8 cellular contexts compared by ENCODE assay signal in the genomic region with DNA sequence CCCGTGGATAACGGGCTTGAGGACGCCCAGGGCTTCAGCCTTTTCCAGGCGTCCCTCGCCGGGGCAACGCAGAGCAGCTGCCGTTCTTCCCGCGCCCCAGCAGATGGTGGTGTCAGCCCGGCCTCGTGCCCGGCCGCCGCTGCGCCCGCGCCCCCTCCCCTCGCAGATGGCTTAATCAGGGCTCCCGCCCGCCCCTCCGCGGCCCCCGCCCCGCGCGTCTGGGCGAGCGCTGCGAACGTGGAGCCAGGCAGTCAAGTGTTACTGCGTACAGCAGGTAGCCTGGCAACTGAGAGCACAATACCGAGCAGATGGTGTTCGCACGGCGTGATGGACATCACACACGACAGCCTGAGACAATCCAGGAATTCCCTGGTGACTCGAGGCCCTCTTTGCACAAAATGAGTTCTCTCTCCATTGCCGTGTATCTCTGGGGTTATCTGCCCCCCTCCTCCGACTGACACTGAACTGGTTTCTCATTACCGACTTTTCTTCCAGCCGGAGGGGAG.
DNase-seq lines count a peak whose midpoint lies in the region; ATAC-seq and TF ChIP-seq lines count a peak whose summit lies in the region.

No MANE protein-coding gene starts in this region.

- H3K36me3 ChIP-seq in GM06990 (ENCODE audit: control insufficient read depth, insufficient read depth, low read length) = no peaks in the 10 kb centered on the region

- TF ChIP-seq CTCF in GM06990 (IDR thresholded peaks at IDR 0.05; ENCODE audit: insufficient read depth, low read length, poor library complexity, severe bottlenecking) (peak; percentile 33), coronary artery (IDR thresholded peaks at IDR 0.05) (peak; percentile 86)

- peaks cover 5% of the 10 kb centered on the region for H3K27me3 ChIP-seq in GM06990 (replicated peaks; ENCODE audit: control insufficient read depth, insufficient read depth, low read length)

- DNase-seq in GM06990 (ENCODE audit: extremely low read depth, insufficient read length) (peak; percentile 54), NCI-H2196 treated with DMSO at 0.1 percent for 48 hours (lab: John Stamatoyannopoulos, UW; ENCODE audit: unreplicated experiment) (peak; percentile 90), coronary artery (ENCODE audit: low spot score) (peak; percentile 92), kidney glomerular epithelial cell (lab: John Stamatoyannopoulos, UW) (peak; percentile 79)
- DNase-seq in activated CD4-positive, alpha-beta T cell treated with anti-CD3 and anti-CD28 coated beads for 48 hours = peak; percentile 75
- DNase-seq in stimulated activated CD4-positive, alpha-beta T cell treated with anti-CD3 and anti-CD28 coated beads, Interleukin-15, amount 100 ng/mL, for 24 hours = peak; percentile 78

- H3K27ac ChIP-seq in coronary artery = peak overlapping the region; percentile 84 to 87

- peak; percentile 47 for ATAC-seq in HG03039 (IDR thresholded peaks at IDR 0.05; ENCODE audit: unreplicated experiment)
- no peak for ATAC-seq in GM19328 (IDR thresholded peaks at IDR 0.05; ENCODE audit: unreplicated experiment)

- H3K4me3 ChIP-seq in GM06990 (replicated peaks; ENCODE audit: low read depth, low read length) (no peak overlapping the region), coronary artery (peak overlapping the region; percentile 74)
